Comparison of ENCODE assay signal across 34 cellular contexts in genomic region chr4:74174941-74175340, GRCh38.
"Had no signal": no experiment of that assay in that cellular context is flagged by ENCODE, and none has a peak within 500 bp of the region (broad histone marks: within the 10 kb centered on the region; RNA-seq: fewer than 3 reads in every experiment).

No MANE protein-coding gene starts in this region.

- ATAC-seq: activated CD8-positive, alpha-beta T cell treated with anti-CD3 and anti-CD28 coated beads for 36 hours; activated naive CD4-positive, alpha-beta T cell treated with anti-CD3 and anti-CD28 coated beads, Interleukin-2, amount 50 U/mL, for 72 hours; activated T-cell treated with anti-CD3 and anti-CD28 coated beads, Interleukin-2, amount 50 U/mL, for 4 hours; activated T-cell treated with anti-CD3 and anti-CD28 coated beads, Interleukin-2, amount 50 U/mL, for 72 hours; activated T-helper 17 cell treated with anti-CD3 and anti-CD28 coated beads, Interleukin-2, amount 50 U/mL, for 72 hours; body of pancreas had no signal

- DNase-seq: activated B cell treated with CpG ODN at 0.5 μM for 24 hours; activated CD4-positive, alpha-beta memory T cell treated with anti-CD3 and anti-CD28 coated beads for 36 hours; activated CD4-positive, alpha-beta T cell treated with anti-CD3 and anti-CD28 coated beads for 4 hours; activated CD4-positive, alpha-beta T cell treated with anti-CD3 and anti-CD28 coated beads, Interleukin-2, amount 10 ng/mL, durations not matched to agents 24 days and 14 days; activated CD4-positive, alpha-beta T cell treated with anti-CD3 and anti-CD28 coated beads, Interleukin-2, amount 50 U/mL, for 1 hour; activated CD4-positive, alpha-beta T cell treated with anti-CD3 and anti-CD28 coated beads, Interleukin-2, amount 50 U/mL, for 4 hours; activated CD4-positive, CD25-positive, alpha-beta regulatory T cell treated with anti-CD3 and anti-CD28 coated beads, Interleukin-2, amount 50 U/mL, for 72 hours; activated CD8-positive, alpha-beta memory T cell treated with anti-CD3 and anti-CD28 coated beads, Interleukin-2, amount 50 U/mL, for 4 hours; activated CD8-positive, alpha-beta T cell treated with anti-CD3 and anti-CD28 coated beads for 36 hours; activated effector memory CD4-positive, alpha-beta T cell treated with anti-CD3 and anti-CD28 coated beads, Interleukin-2, amount 50 U/mL, for 16 hours; activated gamma-delta T cell treated with Interleukin-2 at 50 U/mL for 16 hours; activated naive CD4-positive, alpha-beta T cell; activated naive CD4-positive, alpha-beta T cell treated with anti-CD3 and anti-CD28 coated beads for 36 hours; activated naive CD4-positive, alpha-beta T cell treated with anti-CD3 and anti-CD28 coated beads, Interleukin-2, amount 50 U/mL, for 16 hours; activated naive CD8-positive, alpha-beta T cell treated with anti-CD3 and anti-CD28 coated beads for 36 hours; activated T-cell treated with anti-CD3 and anti-CD28 coated beads for 4 hours; activated T-cell treated with anti-CD3 and anti-CD28 coated beads, Interleukin-2, amount 50 U/mL, for 1 hour; activated T-cell treated with anti-CD3 and anti-CD28 coated beads, Interleukin-2, amount 50 U/mL, for 4 hours; activated T-cell treated with anti-CD3 and anti-CD28 coated beads, Interleukin-2, amount 50 U/mL, for 72 hours; adrenal gland; amniotic stem cell; aorta; body of pancreas; brain microvascular endothelial cell; central memory CD4-positive, alpha-beta T cell; T-helper 1 cell; T-helper 2 cell; T-helper 9 cell had no signal

- FAIRE-seq: astrocyte, TTC549 had no signal

- H3K9me3 ChIP-seq: adrenal gland, body of pancreas, breast epithelium had no signal

- H3K4me1 ChIP-seq: adrenal gland, body of pancreas, breast epithelium had no signal

- H3K27ac ChIP-seq: adrenal gland, body of pancreas, brain microvascular endothelial cell, breast epithelium, VCaP had no signal

- H3K36me3 ChIP-seq: adrenal gland, brain microvascular endothelial cell, breast epithelium had no signal

- H3K4me3 ChIP-seq: adrenal gland, body of pancreas, breast epithelium had no signal

- H3K27me3 ChIP-seq: adrenal gland, body of pancreas, brain microvascular endothelial cell, breast epithelium had no signal
